ENCODE assay signal across 36 cellular contexts in genomic region chr16:8625491-8626087, GRCh38. TPM values are rescaled to one million over a fixed set of nuclear protein-coding genes. Genes with fewer than 3 reads are reported as not detected.
"Had no signal": no experiment of that assay in that cellular context is flagged by ENCODE, and none has a peak within 500 bp of the region (broad histone marks: within the 10 kb centered on the region; RNA-seq: fewer than 3 reads in every experiment).

No MANE protein-coding gene starts in this region.

- FAIRE-seq: small intestine had no signal

- ATAC-seq: natural killer cell; sciatic nerve; stimulated activated memory B cell treated with anti-CD40 and anti-IgM and Interleukin-4, amounts not matched to agents 10 μg/mL and 1 μg/mL and 100 μg/mL, for 72 hours; stimulated activated naive CD8-positive, alpha-beta T cell treated with anti-CD3 and anti-CD28 coated beads, Interleukin-15, Interleukin-2, amounts not matched to agents 100 U/mL and 50 U/mL, for 24 hours had no signal

- H3K4me3 ChIP-seq: hepatocyte, left ventricle myocardium inferior, lung, neural progenitor cell, right atrium auricular region, stomach, testis, thyroid gland, transverse colon, upper lobe of left lung, vagina had no signal

- H3K36me3 ChIP-seq: neural progenitor cell had no signal

- H3K4me1 ChIP-seq: parathyroid adenoma had no signal

- H3K9me3 Mint-ChIP-seq: mesothelial cell of epicardium; naive B cell; natural killer cell; nephron progenitor cell; neural progenitor cell; stimulated activated memory B cell treated with anti-CD40 and anti-IgM and Interleukin-4, amounts not matched to agents 10 μg/mL and 1 μg/mL and 100 μg/mL, for 72 hours had no signal

- H3K27ac Mint-ChIP-seq: mesothelial cell of epicardium; naive B cell; natural killer cell; nephron progenitor cell; neural progenitor cell; progenitor cell of endocrine pancreas; stimulated activated memory B cell treated with anti-CD40 and anti-IgM and Interleukin-4, amounts not matched to agents 10 μg/mL and 1 μg/mL and 100 μg/mL, for 72 hours had no signal

- H3K4me3 Mint-ChIP-seq: mesothelial cell of epicardium; natural killer cell; nephron progenitor cell; neural progenitor cell; stimulated activated memory B cell treated with anti-CD40 and anti-IgM and Interleukin-4, amounts not matched to agents 10 μg/mL and 1 μg/mL and 100 μg/mL, for 72 hours had no signal

- H3K9ac ChIP-seq: neural progenitor cell, parathyroid adenoma had no signal

- DNase-seq: islet precursor cell; left ventricle myocardium inferior; mesendoderm; naive B cell; natural killer cell; nephron progenitor cell; occipital lobe; small intestine; stimulated activated CD4-positive, alpha-beta T cell treated with anti-CD3 and anti-CD28 coated beads, Interleukin-1b, Interleukin-23, amount 100 ng/mL, for 48 hours; stimulated activated CD4-positive, alpha-beta T cell treated with anti-CD3 and anti-CD28 coated beads, Interleukin-2, amount 100 ng/mL, for 48 hours; stimulated activated CD4-positive, alpha-beta T cell treated with anti-CD3 and anti-CD28 coated beads, Interleukin-4, amount 100 ng/mL, for 4 hours; stimulated activated CD8-positive, alpha-beta memory T cell treated with anti-CD3 and anti-CD28 coated beads, Interleukin-4, amount 100 ng/mL, for 48 hours; stimulated activated naive CD8-positive, alpha-beta T cell treated with anti-CD3 and anti-CD28 coated beads, Interleukin-15, Interleukin-2, amounts not matched to agents 100 U/mL and 50 U/mL, for 24 hours; stomach; testis; thyroid gland; transverse colon; upper lobe of left lung had no signal

- H3K9me3 ChIP-seq: left ventricle myocardium inferior, neutrophil, right atrium auricular region, stomach, testis, thyroid gland, transverse colon, upper lobe of left lung, vagina had no signal

- H3K4me2 ChIP-seq: hepatocyte, neural progenitor cell had no signal

- H3K27me3 ChIP-seq: hepatocyte, neural progenitor cell, right atrium auricular region, stomach, testis, thyroid gland, transverse colon, upper lobe of left lung, vagina had no signal

- H3K27me3 Mint-ChIP-seq: naive B cell; progenitor cell of endocrine pancreas; stimulated activated memory B cell treated with anti-CD40 and anti-IgM and Interleukin-4, amounts not matched to agents 10 μg/mL and 1 μg/mL and 100 μg/mL, for 72 hours had no signal

- H3K27ac ChIP-seq: hepatocyte, left ventricle myocardium inferior, neural progenitor cell, neutrophil, parathyroid adenoma, right atrium auricular region, stomach, testis, thyroid gland, transverse colon, upper lobe of left lung, vagina had no signal

RNA-seq across cellular contexts. Expression of gene TMEM114, which starts 35.3 kb away (rescaled TPM):
- total RNA-seq: hepatocyte, kidney epithelial cell, left ventricle myocardium inferior, lower leg skin, lung, mesothelial cell of epicardium, mononuclear cell, natural killer cell, occipital lobe, osteocyte, pulmonary artery endothelial cell, renal cortical epithelial cell, right atrium auricular region, sciatic nerve, stomach, testis, thyroid gland, transverse colon, upper lobe of left lung, urinary bladder, vagina had no signal
- polyA plus RNA-seq: hepatocyte, lung, small intestine, stomach, urinary bladder had no signal
